In genomic region chr6:53067307-53067706, GRCh38 we compare ENCODE assay signal across 14 cellular contexts. TPM values are rescaled to one million over a fixed set of nuclear protein-coding genes. Genes with fewer than 3 reads are reported as not detected.
DNase-seq lines count a peak whose midpoint lies in the region; TF ChIP-seq lines count a peak whose summit lies in the region.
"Had no signal": no experiment of that assay in that cellular context is flagged by ENCODE, and none has a peak within 500 bp of the region (broad histone marks: within the 10 kb centered on the region; RNA-seq: fewer than 3 reads in every experiment).

No MANE protein-coding gene starts in this region.

- no peaks in the 10 kb centered on the region; the same call in 1 of the 2 replicates for H3K36me3 ChIP-seq in PC-9 (ENCODE audit: low read depth)
- H3K36me3 ChIP-seq in duodenal mucosa (ENCODE audit: control insufficient read depth in 1 of 2, insufficient read depth in 2 of 2, low read length in 2 of 2) = no peaks in the 10 kb centered on the region
- peaks cover 1% of the 10 kb centered on the region for H3K36me3 ChIP-seq in skeletal muscle satellite cell (ENCODE audit: insufficient read depth, low read length)
- no peaks in the 10 kb centered on the region for H3K36me3 ChIP-seq in vagina

- H3F3A ChIP-seq in PC-9 (ENCODE audit: insufficient read depth, low read depth) = no peaks in the 10 kb centered on the region

- intact Hi-C loops in PC-9 (cut with micrococcal nuclease; ENCODE audit: unreplicated experiment) = no loop called here
- intact Hi-C loops in vagina (cut with DNase I) = no loop called here

- H3K27ac Mint-ChIP-seq in activated T-cell treated with anti-CD3 and anti-CD28 coated beads, Interleukin-2, amount 50 U/mL, for 24 hours = peak overlapping the region; percentile 63

- peaks cover 4% of the 10 kb centered on the region for H4K20me1 ChIP-seq in PC-9 (ENCODE audit: insufficient read depth)

- H3K9me3 ChIP-seq in PC-9 (ENCODE audit: insufficient read depth, low read depth) (no peaks in the 10 kb centered on the region), duodenal mucosa (ENCODE audit: control insufficient read depth in 1 of 2, low read length in 2 of 2) (no peaks in the 10 kb centered on the region), skeletal muscle satellite cell (replicated peaks; ENCODE audit: low read length) (no peaks in the 10 kb centered on the region), vagina (no peaks in the 10 kb centered on the region)

- H3K27me3 Mint-ChIP-seq in activated T-cell treated with anti-CD3 and anti-CD28 coated beads, Interleukin-2, amount 50 U/mL, for 24 hours = no peaks in the 10 kb centered on the region

- H3K4me1 ChIP-seq in PC-9 (replicated peaks; ENCODE audit: insufficient read depth) (peaks cover 30% of the 10 kb centered on the region), duodenal mucosa (ENCODE audit: control insufficient read depth in 1 of 2, insufficient read depth in 2 of 2, low read length in 2 of 2) (peaks cover 25 to 29% of the 10 kb centered on the region in 2 donors), skeletal muscle satellite cell (ENCODE audit: control insufficient read depth, insufficient read depth, low read length) (peaks cover 12% of the 10 kb centered on the region), vagina (peaks cover 33% of the 10 kb centered on the region)

- no peaks in the 10 kb centered on the region for H3K9me2 ChIP-seq in PC-9 (ENCODE audit: insufficient read depth)

- H3K9ac ChIP-seq in duodenal mucosa (ENCODE audit: low read depth in 1 of 2, low read length in 2 of 2) (no peak overlapping the region), skeletal muscle satellite cell (ENCODE audit: low read depth, low read length) (no peak overlapping the region)

- H2AFZ ChIP-seq in PC-9 = no peak overlapping the region

- TF ChIP-seq CTCF in PC-9 (conservative IDR thresholded peaks at IDR 0.05) (no peak), vagina (IDR thresholded peaks at IDR 0.05) (no peak)

- H3K79me2 ChIP-seq in PC-9 (ENCODE audit: low read depth) = peaks cover 36% of the 10 kb centered on the region

- no TSS peak for BruUV-seq in PC-9 (replicated peaks; lab: Mats Ljungman, UMichigan)

- CTCF ChIA-PET in PC-9 (lab: Charles Lee) = interaction anchor here (0.6 kb wide), 1 partner anchor 70 kb away, joined by 3 read pairs; no protein-coding TSS in a partner anchor

- peaks cover 43% of the 10 kb centered on the region for H3K36me3 Mint-ChIP-seq in activated T-cell treated with anti-CD3 and anti-CD28 coated beads, Interleukin-2, amount 50 U/mL, for 24 hours (ENCODE audit: low read depth)

- DNase-seq in activated T-cell treated with anti-CD3 and anti-CD28 coated beads, Interleukin-2, amount 50 U/mL, for 24 hours = no peak
- DNase-seq in activated T-cell treated with anti-CD3 and anti-CD28 coated beads, Interleukin-2, amount 50 U/mL, for 1 hour = no peak
- DNase-seq in PC-9 (no peak), vagina (ENCODE audit: extremely low spot score in 2 of 2) (no peak), A172 (ENCODE audit: low spot score) (no peak)
- no peak for DNase-seq in stimulated activated CD4-positive, alpha-beta T cell treated with anti-CD3 and anti-CD28 coated beads, Interleukin-15, amount 100 ng/mL, for 24 hours
- DNase-seq: caudate nucleus; kidney; NCI-H2029; NK-92 treated with Interleukin-12 subunit alpha and Interleukin-12 subunit beta, amount 100 ng/mL, for 24 hours; occipital lobe; stimulated activated CD4-positive, alpha-beta T cell treated with anti-CD3 and anti-CD28 coated beads, Interleukin-4, amount 100 ng/mL, for 4 hours had no signal

- no peaks in the 10 kb centered on the region for H3K9me3 Mint-ChIP-seq in activated T-cell treated with anti-CD3 and anti-CD28 coated beads, Interleukin-2, amount 50 U/mL, for 24 hours

- peak overlapping the region; percentile 97 for H3K4me3 Mint-ChIP-seq in activated T-cell treated with anti-CD3 and anti-CD28 coated beads, Interleukin-2, amount 50 U/mL, for 24 hours

- POLR2A ChIA-PET in PC-9 (lab: Charles Lee; ENCODE audit: unreplicated experiment) = no interaction called here

- TF ChIP-seq POLR2A in vagina (IDR thresholded peaks at IDR 0.05) = no peak

- H3K27me3 ChIP-seq in PC-9 (ENCODE audit: insufficient read depth, low read depth) (no peaks in the 10 kb centered on the region), duodenal mucosa (ENCODE audit: control insufficient read depth in 1 of 2, insufficient read depth in 2 of 2, low read length in 2 of 2) (no peaks in the 10 kb centered on the region), skeletal muscle satellite cell (ENCODE audit: control insufficient read depth, insufficient read depth, low read length) (no peaks in the 10 kb centered on the region), vagina (no peaks in the 10 kb centered on the region)

- H3K4me2 ChIP-seq in PC-9 = peak overlapping the region; percentile 99
- peak overlapping the region; percentile 89 for H3K4me2 ChIP-seq in skeletal muscle satellite cell (ENCODE audit: low read length)

- no peak overlapping the region for H3K27ac ChIP-seq in PC-9
- no peak overlapping the region for H3K27ac ChIP-seq in duodenal mucosa (ENCODE audit: low read depth, low read length)
- H3K27ac ChIP-seq in vagina = no peak overlapping the region

- peaks cover 62% of the 10 kb centered on the region for H3K4me1 Mint-ChIP-seq in activated T-cell treated with anti-CD3 and anti-CD28 coated beads, Interleukin-2, amount 50 U/mL, for 24 hours (ENCODE audit: low read depth)

- H3K4me3 ChIP-seq in PC-9 (no peak overlapping the region; the same call in 1 of the 2 replicates), duodenal mucosa (ENCODE audit: low read depth in 1 of 2, low read length in 2 of 2) (peak overlapping the region; percentile 91 to 96), skeletal muscle satellite cell (ENCODE audit: low read length) (no peak overlapping the region), vagina (no peak overlapping the region)

RNA-seq across cellular contexts. Expression of gene FBXO9, which starts 2.1 kb away (rescaled TPM):
- total RNA-seq in PC-9 (2021) = 49.9 and 56.5 TPM in 2 replicates
- total RNA-seq in skeletal muscle satellite cell (2012; rRNA removed) = 39.5 and 41.1 TPM in 2 replicates
- 61.4 TPM for total RNA-seq in vagina
- 27.6 and 41.3 TPM in 2 replicates for total RNA-seq in A172 (2014; rRNA removed; shearing (Covaris generic))

RNA-seq across cellular contexts. Expression of gene CILK1, which starts 5.7 kb away (rescaled TPM):
- 7.0 and 8.0 TPM in 2 replicates for total RNA-seq in PC-9 (2021)
- total RNA-seq in skeletal muscle satellite cell (2012; rRNA removed) = 6.1 TPM in 2 replicates
- total RNA-seq in vagina = 14.2 TPM
- 6.0 and 8.5 TPM in 2 replicates for total RNA-seq in A172 (2014; rRNA removed; shearing (Covaris generic))

Comparison
In these comparisons a context has a peak if more than half of its experiments do, and no peak if none do; other contexts are left out.
1. H3K4me3 ChIP-seq: peak in duodenal mucosa (2 of 2); none in PC-9 (single experiment), skeletal muscle satellite cell (single experiment) and vagina (0 of 2).